ENCODE assay signal across 27 cellular contexts in the genomic region with DNA sequence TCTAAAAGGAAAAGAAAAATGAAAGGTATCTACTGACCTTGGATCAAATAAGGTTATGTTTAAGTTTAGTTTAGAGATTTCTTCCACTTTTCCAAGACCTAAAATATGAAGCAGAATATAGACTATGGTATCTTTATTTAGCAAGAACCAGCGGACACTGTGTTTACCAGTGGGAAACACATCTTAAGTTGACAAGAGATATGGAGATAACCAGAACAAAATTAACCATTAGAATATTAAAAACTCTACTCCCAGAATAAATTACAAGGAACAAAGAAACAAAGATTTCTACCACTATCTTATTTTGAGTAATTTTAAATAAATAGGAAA.
"Had no signal": no experiment of that assay in that cellular context is flagged by ENCODE, and none has a peak within 500 bp of the region (broad histone marks: within the 10 kb centered on the region; RNA-seq: fewer than 3 reads in every experiment).

No MANE protein-coding gene starts in this region.

- H3K9me3 ChIP-seq: colonic mucosa, gastrocnemius medialis, gastroesophageal sphincter had no signal

- H3K4me3 ChIP-seq: colonic mucosa, coronary artery, dorsolateral prefrontal cortex, esophagus muscularis mucosa, esophagus squamous epithelium, gastrocnemius medialis, gastroesophageal sphincter, heart left ventricle, heart right ventricle had no signal

- H3K27ac ChIP-seq: colonic mucosa, coronary artery, dorsolateral prefrontal cortex, epithelial cell of prostate, esophagus muscularis mucosa, esophagus squamous epithelium, foreskin keratinocyte, gastrocnemius medialis, gastroesophageal sphincter, heart left ventricle, heart right ventricle had no signal

- H3K36me3 ChIP-seq: colonic mucosa, esophagus muscularis mucosa, esophagus squamous epithelium, gastrocnemius medialis, gastroesophageal sphincter, heart left ventricle, heart right ventricle had no signal

- H3K27me3 ChIP-seq: colonic mucosa, dorsolateral prefrontal cortex, esophagus muscularis mucosa, esophagus squamous epithelium, foreskin keratinocyte, gastrocnemius medialis, gastroesophageal sphincter, heart left ventricle, heart right ventricle had no signal

- FAIRE-seq: colon, endometrium, endothelial cell of umbilical vein, frontal cortex had no signal

- DNase-seq: colonic mucosa; cortex of kidney; dermis blood vessel endothelial cell; dorsolateral prefrontal cortex; effector CD4-positive, alpha-beta T cell; effector CD8-positive, alpha-beta T cell; effector memory CD4-positive, alpha-beta T cell; effector memory CD8-positive, alpha-beta T cell; endodermal cell; esophagus squamous epithelium; foreskin fibroblast; foreskin keratinocyte; foreskin melanocyte; gastrocnemius medialis; glutamatergic neuron; head of caudate nucleus; heart left ventricle; heart right ventricle had no signal

- H3K4me1 ChIP-seq: colonic mucosa, esophagus squamous epithelium, foreskin keratinocyte, gastrocnemius medialis had no signal

- ATAC-seq: effector memory CD8-positive, alpha-beta T cell; esophagus mucosa; foreskin keratinocyte; gastrocnemius medialis; gastroesophageal sphincter; heart left ventricle had no signal
